11 cellular contexts compared by ENCODE assay signal in genomic region chr17:50267074-50267841, GRCh38. TPM values are rescaled to one million over a fixed set of nuclear protein-coding genes. Genes with fewer than 3 reads are reported as not detected.
DNase-seq lines count a peak whose midpoint lies in the region; ATAC-seq and TF ChIP-seq lines count a peak whose summit lies in the region.
"Had no signal": no experiment of that assay in that cellular context is flagged by ENCODE, and none has a peak within 500 bp of the region (broad histone marks: within the 10 kb centered on the region; RNA-seq: fewer than 3 reads in every experiment).

No MANE protein-coding gene starts in this region.

- H3K36me3 Mint-ChIP-seq in CD14-positive monocyte = no peaks in the 10 kb centered on the region

- intact Hi-C loops in CD14-positive monocyte (cut with micrococcal nuclease) = loop anchor here in 1 of 2 donors (5.0 kb wide), 1 partner anchor 35 kb away; no protein-coding TSS in a partner anchor

- no peak overlapping the region for H3K4me3 Mint-ChIP-seq in CD14-positive monocyte
- H3K4me3 Mint-ChIP-seq: T-helper 2 cell treated with Interferon-gamma antibody and Interleukin-4, amounts not matched to agents 5 μg/mL and 100 μg/mL, for 36 hours had no signal

- ATAC-seq in GM21737 (IDR thresholded peaks at IDR 0.05; ENCODE audit: unreplicated experiment) = no peak

- H3K27ac Mint-ChIP-seq in CD14-positive monocyte = peak overlapping the region in 2 of 7 donors; percentile 57 to 73
- H3K27ac Mint-ChIP-seq: T-helper 2 cell treated with Interferon-gamma antibody and Interleukin-4, amounts not matched to agents 5 μg/mL and 100 μg/mL, for 36 hours had no signal

- TF ChIP-seq CTCF in CD14-positive monocyte (IDR thresholded peaks at IDR 0.05) = no peak

- peaks cover 7 to 18% (median 10%) of the 10 kb centered on the region in 3 donors for H3K27me3 Mint-ChIP-seq in CD14-positive monocyte (ENCODE audit: low read depth in 3 of 3)

- DNase-seq in CD14-positive monocyte (ENCODE audit: low spot score) (peak; percentile 17), RPMI7951 (ENCODE audit: low read depth) (peak; percentile 55), fibroblast of peridontal ligament (ENCODE audit: extremely low read depth) (peak; percentile 73), skeletal muscle cell (ENCODE audit: low read depth) (no peak), T1000 (lab: John Stamatoyannopoulos, UW) (no peak), SK-N-DZ (ENCODE audit: low spot score) (no peak), mucosa of gallbladder (ENCODE audit: low spot score) (no peak)
- DNase-seq: caudate nucleus, NCI-H1048 had no signal

- no peaks in the 10 kb centered on the region for H3K9me3 Mint-ChIP-seq in CD14-positive monocyte
- H3K9me3 Mint-ChIP-seq: T-helper 2 cell treated with Interferon-gamma antibody and Interleukin-4, amounts not matched to agents 5 μg/mL and 100 μg/mL, for 36 hours had no signal

- H3K4me1 Mint-ChIP-seq in CD14-positive monocyte = peaks cover 6% of the 10 kb centered on the region

- peak overlapping the region; percentile 30 for H3K4me3 ChIP-seq in skeletal muscle cell (ENCODE audit: low read depth, low read length)

RNA-seq across cellular contexts. Expression of gene TMEM92, which starts 7.0 kb away (rescaled TPM):
- not detected for polyA plus RNA-seq in CD14-positive monocyte
- total RNA-seq in RPMI7951 (2014; rRNA removed; shearing (Covaris generic)) = 0.29 TPM in 1 of 2 replicates, not detected in the other
- polyA plus RNA-seq in SK-N-DZ (2014; cell fraction: cytosol; rRNA removed) = not detected in 2 replicates
- not detected in 2 replicates for polyA plus RNA-seq in SK-N-DZ (2014; cell fraction: nucleus; rRNA removed)
- total RNA-seq in mucosa of gallbladder = 27.2 TPM

Comparison
In these comparisons a context has a peak if more than half of its experiments do, and no peak if none do; other contexts are left out.
1. DNase-seq: peak in CD14-positive monocyte (single experiment), RPMI7951 (single experiment) and fibroblast of peridontal ligament (single experiment); none in skeletal muscle cell (single experiment), T1000 (single experiment), SK-N-DZ (single experiment) and mucosa of gallbladder (single experiment).
2. RNA of gene TMEM92, which starts 7.0 kb away (total RNA-seq): 27.2 TPM in mucosa of gallbladder (single experiment); 0.29 TPM in RPMI7951; every median in the first group is over 10 times any median in the second.